ENCODE assay signal across 24 cellular contexts in the genomic region with DNA sequence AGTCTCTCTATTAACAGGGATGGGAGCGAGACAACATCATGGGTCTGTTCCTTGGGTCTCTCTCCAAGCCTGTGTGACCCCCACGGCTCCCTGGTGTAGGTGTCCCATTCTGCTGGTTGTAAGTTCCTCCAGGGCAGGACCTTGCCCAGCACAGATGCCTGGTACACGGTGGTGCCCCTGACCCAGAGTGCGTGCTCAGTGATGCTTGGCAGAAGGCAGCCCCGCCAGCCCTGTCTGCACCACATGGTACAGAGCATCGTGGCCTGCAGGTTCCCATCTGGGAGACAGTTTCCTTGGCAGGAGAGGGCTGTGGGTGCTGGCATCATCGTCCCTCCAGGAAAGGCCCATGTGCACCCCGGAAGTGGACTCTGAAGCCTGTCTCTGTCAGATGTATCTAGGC.
A peak's percentile ranks its signal among the peaks of the same experiment; 100 is the strongest.
DNase-seq lines count a peak whose midpoint lies in the region; FAIRE-seq and TF ChIP-seq lines count a peak whose summit lies in the region.
"Had no signal": no experiment of that assay in that cellular context is flagged by ENCODE, and none has a peak within 500 bp of the region (broad histone marks: within the 10 kb centered on the region; RNA-seq: fewer than 3 reads in every experiment).

No MANE protein-coding gene starts in this region.

- intact Hi-C loops in kidney (cut with DNase I), result no loop called here
- intact Hi-C loops in activated naive CD4-positive, alpha-beta T cell treated with anti-CD3 and anti-CD28 coated beads for 36 hours (cut with micrococcal nuclease), result no loop called here

- H3K27me3 ChIP-seq in bronchial epithelial cell (ENCODE audit: control insufficient read depth, insufficient read depth, low read length) (no peaks in the 10 kb centered on the region), osteoblast (ENCODE audit: insufficient read depth, low read length) (no peaks in the 10 kb centered on the region)
- H3K27me3 ChIP-seq: BE2C; BLaER1 treated with 17β-estradiol and CSF1 and Interleukin-3, amounts not matched to agents 10 nM and 100 nM had no signal

- H3K36me3 Mint-ChIP-seq in activated naive CD4-positive, alpha-beta T cell treated with anti-CD3 and anti-CD28 coated beads for 36 hours (ENCODE audit: low read depth), result no peaks in the 10 kb centered on the region
- H3K36me3 Mint-ChIP-seq: CD14-positive monocyte; CD8-positive, alpha-beta memory T cell had no signal

- H4K20me1 ChIP-seq in osteoblast (ENCODE audit: insufficient read depth, low read length), result no peaks in the 10 kb centered on the region

- no peak overlapping the region for H3K4me3 ChIP-seq in bronchial epithelial cell (ENCODE audit: low read depth, low read length)
- H3K4me3 ChIP-seq in kidney (ENCODE audit: low read length in 2 of 2), result no peak overlapping the region
- no peak overlapping the region for H3K4me3 ChIP-seq in osteoblast (ENCODE audit: insufficient read depth, low read length)
- H3K4me3 ChIP-seq: A549; BLaER1 treated with 17β-estradiol and CSF1 and Interleukin-3, amounts not matched to agents 10 nM and 100 nM; GM12878; GM23248 had no signal

- no peaks in the 10 kb centered on the region for H3K9me3 Mint-ChIP-seq in activated naive CD4-positive, alpha-beta T cell treated with anti-CD3 and anti-CD28 coated beads for 36 hours
- H3K9me3 Mint-ChIP-seq: CD4-positive, alpha-beta T cell; CD8-positive, alpha-beta memory T cell; H9 had no signal

- DNase-seq in bronchial epithelial cell (ENCODE audit: low read depth) (no peak), kidney (peak; percentile 51), osteoblast (ENCODE audit: insufficient read length, low spot score, missing footprints) (peak; percentile 51), T1000 (lab: John Stamatoyannopoulos, UW) (no peak)
- no peak for DNase-seq in activated naive CD4-positive, alpha-beta T cell treated with anti-CD3 and anti-CD28 coated beads for 36 hours
- no peak for DNase-seq in activated naive CD4-positive, alpha-beta T cell treated with anti-CD3 and anti-CD28 coated beads, Interleukin-2, amount 50 U/mL, for 16 hours
- DNase-seq: 8988T; ACHN; AML-193; BE2C; CD4-positive, alpha-beta T cell; CD8-positive, alpha-beta memory T cell; DMS 273 treated with DMSO at 0.1 percent for 48 hours; DMS79; EL; GDM1; GM23248; H9 had no signal

- no peak overlapping the region for H3K4me3 Mint-ChIP-seq in activated naive CD4-positive, alpha-beta T cell treated with anti-CD3 and anti-CD28 coated beads for 36 hours
- H3K4me3 Mint-ChIP-seq: CD14-positive monocyte; CD4-positive, alpha-beta T cell; CD8-positive, alpha-beta memory T cell; H9 had no signal

- H3K27ac Mint-ChIP-seq in activated naive CD4-positive, alpha-beta T cell treated with anti-CD3 and anti-CD28 coated beads for 36 hours, result no peak overlapping the region
- H3K27ac Mint-ChIP-seq: CD14-positive monocyte; CD4-positive, alpha-beta T cell; CD8-positive, alpha-beta memory T cell; H9 had no signal

- H3K9ac ChIP-seq in kidney (ENCODE audit: low read length in 2 of 2), result no peak overlapping the region
- H3K9ac ChIP-seq: BLaER1 treated with 17β-estradiol and CSF1 and Interleukin-3, amounts not matched to agents 10 nM and 100 nM; GM23248 had no signal

- peak; percentile 23 for FAIRE-seq in bronchial epithelial cell (lab: Jason Lieb, UNC)
- no peak for FAIRE-seq in kidney (lab: Jason Lieb, UNC)
- FAIRE-seq: A549, D721Med, GM12878, GM19239 had no signal

- H3K27ac ChIP-seq in kidney (ENCODE audit: low read depth in 2 of 2, low read length in 2 of 2) (no peak overlapping the region), osteoblast (ENCODE audit: low read depth, low read length) (no peak overlapping the region)
- H3K27ac ChIP-seq: A549; BLaER1 treated with 17β-estradiol and CSF1 and Interleukin-3, amounts not matched to agents 10 nM and 100 nM; GM23248 had no signal

- no peaks in the 10 kb centered on the region for H3K79me2 ChIP-seq in osteoblast (ENCODE audit: insufficient read depth, low read length)

- H3K36me3 ChIP-seq in bronchial epithelial cell (ENCODE audit: control insufficient read depth, insufficient read depth, low read length) (no peaks in the 10 kb centered on the region), kidney (ENCODE audit: control insufficient read depth in 1 of 2, insufficient read depth in 2 of 2, low read length in 2 of 2) (no peaks in the 10 kb centered on the region), osteoblast (ENCODE audit: insufficient read depth, low read length) (no peaks in the 10 kb centered on the region)
- H3K36me3 ChIP-seq: BE2C; BLaER1 treated with 17β-estradiol and CSF1 and Interleukin-3, amounts not matched to agents 10 nM and 100 nM had no signal

- no peaks in the 10 kb centered on the region for H3K4me1 Mint-ChIP-seq in activated naive CD4-positive, alpha-beta T cell treated with anti-CD3 and anti-CD28 coated beads for 36 hours (ENCODE audit: low read depth)
- H3K4me1 Mint-ChIP-seq: CD14-positive monocyte; CD8-positive, alpha-beta memory T cell had no signal

- H3K9me3 ChIP-seq in kidney (ENCODE audit: control insufficient read depth in 1 of 2, low read length in 2 of 2) (no peaks in the 10 kb centered on the region), osteoblast (ENCODE audit: low read depth, low read length) (no peaks in the 10 kb centered on the region)
- H3K9me3 ChIP-seq: A549; BE2C; BLaER1 treated with 17β-estradiol and CSF1 and Interleukin-3, amounts not matched to agents 10 nM and 100 nM had no signal

- no peak overlapping the region for H2AFZ ChIP-seq in osteoblast (ENCODE audit: low read length)
- H2AFZ ChIP-seq: GM23248 had no signal

- H3K4me1 ChIP-seq in kidney (ENCODE audit: control insufficient read depth in 1 of 2, insufficient read depth in 1 of 2, low read depth in 1 of 2, low read length in 2 of 2), result peaks cover 0 to 2% of the 10 kb centered on the region in 2 donors
- H3K4me1 ChIP-seq in osteoblast (ENCODE audit: insufficient read depth, low read length), result peaks cover 14% of the 10 kb centered on the region
- H3K4me1 ChIP-seq: A549; BLaER1 treated with 17β-estradiol and CSF1 and Interleukin-3, amounts not matched to agents 10 nM and 100 nM had no signal

- H3K27me3 Mint-ChIP-seq in activated naive CD4-positive, alpha-beta T cell treated with anti-CD3 and anti-CD28 coated beads for 36 hours (ENCODE audit: low read depth), result no peaks in the 10 kb centered on the region
- H3K27me3 Mint-ChIP-seq: CD4-positive, alpha-beta T cell had no signal

- no peak for TF ChIP-seq CTCF in bronchial epithelial cell (IDR thresholded peaks at IDR 0.05; ENCODE audit: insufficient read depth, low read length, severe bottlenecking)
- TF ChIP-seq CTCF in kidney (IDR thresholded peaks at IDR 0.05; ENCODE audit: borderline replicate concordance, extremely low read depth, insufficient read depth), result no peak
- no peak for TF ChIP-seq CTCF in osteoblast (IDR thresholded peaks at IDR 0.05; ENCODE audit: extremely low read depth, low read depth, low read length)

- H3K4me2 ChIP-seq in osteoblast (ENCODE audit: insufficient read depth, low read length), result no peak overlapping the region
- H3K4me2 ChIP-seq: A549; BLaER1 treated with 17β-estradiol and CSF1 and Interleukin-3, amounts not matched to agents 10 nM and 100 nM had no signal

- CTCF ChIA-PET in activated naive CD4-positive, alpha-beta T cell treated with anti-CD3 and anti-CD28 coated beads for 36 hours (lab: Charles Lee), result no interaction called here

Comparison
In these comparisons a context has a peak if more than half of its experiments do, and no peak if none do; other contexts are left out.
1. DNase-seq: peak in kidney (single experiment) and osteoblast (single experiment); none in bronchial epithelial cell (single experiment), activated naive CD4-positive, alpha-beta T cell treated with anti-CD3 and anti-CD28 coated beads for 36 hours (single experiment), T1000 (single experiment) and activated naive CD4-positive, alpha-beta T cell treated with anti-CD3 and anti-CD28 coated beads, Interleukin-2, amount 50 U/mL, for 16 hours (single experiment).